ENCODE assay signal across 8 cellular contexts in the genomic region with DNA sequence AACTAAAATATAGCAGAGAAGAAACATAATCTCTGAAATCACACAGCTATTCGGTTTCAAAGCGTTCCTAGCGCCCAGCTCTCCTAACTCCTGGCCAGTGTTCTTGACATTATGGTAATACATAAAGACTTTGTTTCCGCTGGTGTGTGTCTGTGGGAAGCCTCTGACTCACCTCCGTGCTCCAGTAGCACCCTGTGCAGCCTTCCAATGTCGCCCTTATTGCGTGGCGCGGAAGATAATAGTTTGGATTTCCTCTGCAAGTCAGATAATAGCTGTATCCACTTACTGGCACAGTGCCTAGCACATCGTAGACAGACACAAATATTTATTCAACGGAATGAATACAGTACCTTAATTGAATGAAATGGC. TPM values are rescaled to one million over a fixed set of nuclear protein-coding genes. Genes with fewer than 3 reads are reported as not detected.
A peak's percentile ranks its signal among the peaks of the same experiment; 100 is the strongest.
DNase-seq lines count a peak whose midpoint lies in the region; TF ChIP-seq lines count a peak whose summit lies in the region.

No MANE protein-coding gene starts in this region.

- CTCF ChIA-PET in activated CD4-positive, alpha-beta memory T cell treated with anti-CD3 and anti-CD28 coated beads for 36 hours (lab: Charles Lee), result interaction anchor here (0.8 to 1.8 kb wide), 3 partner anchors 12 to 30 kb away, joined by 3 to 7 read pairs (median 4); no protein-coding TSS in a partner anchor

- H3K9me3 Mint-ChIP-seq in activated CD4-positive, alpha-beta memory T cell treated with anti-CD3 and anti-CD28 coated beads for 36 hours, result no peaks in the 10 kb centered on the region

- H3K79me2 ChIP-seq in fibroblast of lung (ENCODE audit: control insufficient read depth, insufficient read depth, low read length), result peaks cover 13% of the 10 kb centered on the region

- H2AFZ ChIP-seq in fibroblast of lung (ENCODE audit: low read length), result peak overlapping the region; percentile 84

- H3K4me3 ChIP-seq in MG63 (peak overlapping the region; percentile 99), fibroblast of lung (replicated peaks in 1 of 4; ENCODE audit: control extremely low read depth in 1 of 4, insufficient read depth in 1 of 4, low read depth in 3 of 4, low read length in 4 of 4) (peak overlapping the region; percentile 85 to 100 (median 88))

- no peak for TF ChIP-seq CTCF in fibroblast of lung (conservative IDR thresholded peaks at IDR 0.05 in 1 of 2, IDR thresholded peaks at IDR 0.05 in 1 of 2; ENCODE audit: low read depth in 1 of 2, low read length in 2 of 2)

- H3K36me3 ChIP-seq in MG63 (peaks cover 26% of the 10 kb centered on the region), fibroblast of lung (ENCODE audit: control insufficient read depth, insufficient read depth, low read length) (peaks cover 5% of the 10 kb centered on the region)

- H3K4me1 Mint-ChIP-seq in activated CD4-positive, alpha-beta memory T cell treated with anti-CD3 and anti-CD28 coated beads for 36 hours (ENCODE audit: low read depth), result peaks cover 17% of the 10 kb centered on the region

- H3K4me1 ChIP-seq in fibroblast of lung (ENCODE audit: control insufficient read depth, extremely low read depth, insufficient read depth, low read length), result no peaks in the 10 kb centered on the region

- H3K9me3 ChIP-seq in MG63, result no peaks in the 10 kb centered on the region
- H3K9me3 ChIP-seq in fibroblast of lung (ENCODE audit: control insufficient read depth, insufficient read depth, low read depth, low read length), result no peaks in the 10 kb centered on the region

- H3K9ac ChIP-seq in fibroblast of lung (ENCODE audit: insufficient read depth, low read length), result peak overlapping the region; percentile 87

- no peaks in the 10 kb centered on the region for H3K27me3 Mint-ChIP-seq in activated CD4-positive, alpha-beta memory T cell treated with anti-CD3 and anti-CD28 coated beads for 36 hours

- no peaks in the 10 kb centered on the region for H4K20me1 ChIP-seq in fibroblast of lung (ENCODE audit: control insufficient read depth, extremely low read depth, insufficient read depth, low read length)

- H3K4me3 Mint-ChIP-seq in activated CD4-positive, alpha-beta memory T cell treated with anti-CD3 and anti-CD28 coated beads for 36 hours, result peak overlapping the region; percentile 85

- peak overlapping the region; percentile 83 for H3K4me2 ChIP-seq in fibroblast of lung (ENCODE audit: extremely low read depth, insufficient read depth, low read length)

- peaks cover 20% of the 10 kb centered on the region for H3K36me3 Mint-ChIP-seq in activated CD4-positive, alpha-beta memory T cell treated with anti-CD3 and anti-CD28 coated beads for 36 hours

- H3K27ac Mint-ChIP-seq in activated CD4-positive, alpha-beta memory T cell treated with anti-CD3 and anti-CD28 coated beads for 36 hours, result peak overlapping the region; percentile 90

- H3K27me3 ChIP-seq in MG63, result no peaks in the 10 kb centered on the region
- no peaks in the 10 kb centered on the region for H3K27me3 ChIP-seq in fibroblast of lung (ENCODE audit: control insufficient read depth, insufficient read depth, low read length)

- DNase-seq in activated naive CD4-positive, alpha-beta T cell treated with Interleukin-2 at 50 U/mL for 16 hours, result peak; percentile 23
- DNase-seq in activated naive CD4-positive, alpha-beta T cell (lab: John Stamatoyannopoulos, UW), result no peak
- peak; percentile 61 for DNase-seq in MG63
- DNase-seq in activated CD4-positive, alpha-beta memory T cell treated with anti-CD3 and anti-CD28 coated beads for 36 hours, result peak; percentile 45
- DNase-seq in fibroblast of lung (ENCODE audit: low read depth in 2 of 2), result peak; percentile 35 to 78
- DNase-seq in non-pigmented ciliary epithelial cell (ENCODE audit: low read depth), result peak; percentile 60
- no peak for DNase-seq in GOT3 (lab: John Stamatoyannopoulos, UW)
- no peak for DNase-seq in GM19240 (ENCODE audit: insufficient read length, low spot score)

- POLR2A ChIA-PET in activated CD4-positive, alpha-beta memory T cell treated with anti-CD3 and anti-CD28 coated beads for 36 hours (lab: Charles Lee), result interaction anchor here (1.1 to 1.4 kb wide), 2 partner anchors 356 to 907 kb away, joined by 3 to 4 read pairs; no protein-coding TSS in a partner anchor

- intact Hi-C loops in activated CD4-positive, alpha-beta memory T cell treated with anti-CD3 and anti-CD28 coated beads for 36 hours (cut with micrococcal nuclease), result loop anchor here (5.0 kb wide), 1 partner anchor 354 kb away; the partner anchor contains the start of gene CSGALNACT2

- peak overlapping the region; percentile 89 for H3K27ac ChIP-seq in fibroblast of lung (ENCODE audit: insufficient read depth, low read length)

RNA-seq across cellular contexts. Expression of gene BMS1, which starts 0.6 kb away (rescaled TPM):
- 20.6 and 22.0 TPM in 2 replicates for total RNA-seq in MG63 (2014; rRNA removed; shearing (Covaris generic); ENCODE audit: low replicate concordance)
- total RNA-seq in activated CD4-positive, alpha-beta memory T cell treated with anti-CD3 and anti-CD28 coated beads for 36 hours, result 10 to 100 TPM; 25.5 to 25.9 TPM
- 13.9 TPM in 2 replicates for total RNA-seq in fibroblast of lung
- 6.4 and 7.8 TPM in 2 replicates for polyA plus RNA-seq in fibroblast of lung
- 15.6 and 16.8 TPM in 2 replicates for polyA plus RNA-seq in fibroblast of lung (2012)
- 2.0 and 3.6 TPM in 2 replicates for polyA minus RNA-seq in fibroblast of lung (ENCODE audit: low replicate concordance)

Comparison
In these comparisons a context has a peak if more than half of its experiments do, and no peak if none do; other contexts are left out.
1. DNase-seq: peak in activated naive CD4-positive, alpha-beta T cell treated with Interleukin-2 at 50 U/mL for 16 hours (single experiment), MG63 (single experiment), activated CD4-positive, alpha-beta memory T cell treated with anti-CD3 and anti-CD28 coated beads for 36 hours (single experiment), fibroblast of lung (2 of 2) and non-pigmented ciliary epithelial cell (single experiment); none in activated naive CD4-positive, alpha-beta T cell (0 of 4), GOT3 (single experiment) and GM19240 (single experiment).